Comparison of ENCODE assay signal across 26 cellular contexts in genomic region chr7:42550706-42551470, GRCh38.
A peak's percentile ranks its signal among the peaks of the same experiment; 100 is the strongest.
DNase-seq lines count a peak whose midpoint lies in the region; ATAC-seq and TF ChIP-seq lines count a peak whose summit lies in the region.
"Had no signal": no experiment of that assay in that cellular context is flagged by ENCODE, and none has a peak within 500 bp of the region (broad histone marks: within the 10 kb centered on the region; RNA-seq: fewer than 3 reads in every experiment).

No MANE protein-coding gene starts in this region.

- CTCF ChIA-PET in RWPE1 (lab: Yijun Ruan, JAX) = no interaction called here

- POLR2A ChIA-PET in RWPE1 (lab: Yijun Ruan, JAX; ENCODE audit: low non-redundant PET) = no interaction called here

- ATAC-seq in GM18498 (IDR thresholded peaks at IDR 0.05; ENCODE audit: unreplicated experiment) = no peak
- no peak for ATAC-seq in HG03159 (IDR thresholded peaks at IDR 0.05; ENCODE audit: unreplicated experiment)
- ATAC-seq: Right ventricle myocardium inferior had no signal

- DNase-seq in AG10803 (ENCODE audit: low read depth) (peak; percentile 17), RWPE1 (ENCODE audit: low spot score) (peak; percentile 26), epithelial cell of prostate (ENCODE audit: low read depth, low spot score) (no peak), iris pigment epithelial cell (ENCODE audit: low read depth) (peak; percentile 18)
- no peak for DNase-seq in activated naive CD4-positive, alpha-beta T cell treated with Interleukin-2 at 50 U/mL for 16 hours
- DNase-seq: 8988T; AML-193; C1 segment of cervical spinal cord; Calu3; CD8-positive, alpha-beta memory T cell; DMS153; GDM1; GOT3; HCEC 1CT; KBM-7; NCI-H1105; NCI-H2029 treated with DMSO at 0.1 percent for 48 hours; NCI-H345; NCI-H524; NCI-H774; NK-92 treated with Interleukin-12 subunit alpha and Interleukin-12 subunit beta, amount 100 ng/mL, for 24 hours; Peyer's patch had no signal

- TF ChIP-seq CTCF in AG10803 (conservative IDR thresholded peaks at IDR 0.05; ENCODE audit: low read length) (no peak), RWPE1 (conservative IDR thresholded peaks at IDR 0.05; ENCODE audit: low read depth) (no peak)

- H3K27ac ChIP-seq in RWPE1 = no peak overlapping the region
- peak overlapping the region; percentile 42 for H3K27ac ChIP-seq in epithelial cell of prostate
- H3K27ac ChIP-seq: Peyer's patch, SJSA1 had no signal

- no peak overlapping the region for H3K4me3 ChIP-seq in AG10803 (ENCODE audit: low read length)
- H3K4me3 ChIP-seq: Peyer's patch, SJSA1 had no signal

Comparison
In these comparisons a context has a peak if more than half of its experiments do, and no peak if none do; other contexts are left out.
1. DNase-seq: peak in AG10803 (single experiment), RWPE1 (single experiment) and iris pigment epithelial cell (single experiment); none in epithelial cell of prostate (single experiment) and activated naive CD4-positive, alpha-beta T cell treated with Interleukin-2 at 50 U/mL for 16 hours (single experiment).